10 cellular contexts compared by ENCODE assay signal in the genomic region with DNA sequence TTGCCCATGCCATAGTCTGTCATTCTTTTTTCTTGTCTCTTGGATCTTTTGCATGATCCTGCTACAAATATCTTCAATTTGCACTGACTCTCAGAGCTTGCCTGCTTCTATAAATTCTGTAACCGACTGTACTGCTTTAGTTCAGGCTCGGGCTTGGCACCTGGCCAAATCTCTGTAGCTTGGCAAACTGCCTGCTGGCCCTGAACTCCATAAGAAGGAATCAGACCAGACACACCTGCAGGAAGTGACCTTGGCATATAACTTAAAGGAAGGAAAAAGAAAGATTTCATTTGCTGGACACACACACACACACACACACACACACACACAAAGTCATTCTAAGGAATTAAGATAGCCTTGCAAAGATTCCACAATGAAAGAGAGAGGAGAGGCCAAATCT.
DNase-seq lines count a peak whose midpoint lies in the region; ATAC-seq and TF ChIP-seq lines count a peak whose summit lies in the region.
"Had no signal": no experiment of that assay in that cellular context is flagged by ENCODE, and none has a peak within 500 bp of the region (broad histone marks: within the 10 kb centered on the region; RNA-seq: fewer than 3 reads in every experiment).

No MANE protein-coding gene starts in this region.

- H3K4me1 Mint-ChIP-seq in CD4-positive, alpha-beta memory T cell, result no peaks in the 10 kb centered on the region

- ATAC-seq in left ventricle myocardium superior (peak; percentile 72), GM21367 (IDR thresholded peaks at IDR 0.05; ENCODE audit: unreplicated experiment) (no peak), HG03565 (IDR thresholded peaks at IDR 0.05; ENCODE audit: unreplicated experiment) (no peak)

- intact Hi-C loops in left ventricle myocardium superior (cut with micrococcal nuclease), result no loop called here
- intact Hi-C loops in thyroid gland (cut with DNase I), result no loop called here
- intact Hi-C loops in CD4-positive, alpha-beta memory T cell (cut with micrococcal nuclease), result no loop called here

- no peaks in the 10 kb centered on the region for H3K9me3 ChIP-seq in thyroid gland
- peaks cover 0 to 5% of the 10 kb centered on the region in 2 donors for H3K9me3 ChIP-seq in CD4-positive, alpha-beta memory T cell (ENCODE audit: control insufficient read depth in 1 of 2, low read length in 2 of 2)

- H3K9me3 Mint-ChIP-seq in CD4-positive, alpha-beta memory T cell, result peaks cover 0 to 11% (median 0%) of the 10 kb centered on the region in 8 donors

- no peaks in the 10 kb centered on the region for H3K4me1 ChIP-seq in thyroid gland
- no peaks in the 10 kb centered on the region for H3K4me1 ChIP-seq in CD4-positive, alpha-beta memory T cell (ENCODE audit: insufficient read depth, low read length)
- H3K4me1 ChIP-seq: parathyroid adenoma had no signal

- no peak overlapping the region for H3K4me3 ChIP-seq in thyroid gland (replicated peaks in 1 of 3)
- no peak overlapping the region for H3K4me3 ChIP-seq in CD4-positive, alpha-beta memory T cell (ENCODE audit: low read length in 2 of 2)

- TF ChIP-seq POLR2A in thyroid gland (IDR thresholded peaks at IDR 0.05), result no peak

- POLR2A ChIA-PET in CD4-positive, alpha-beta memory T cell (lab: Charles Lee; ENCODE audit: partially characterized antibody), result no interaction called here

- 0 to 2% methylated on average over 2 of the region's 2 CpGs for WGBS in thyroid gland, 2 donors

- TF ChIP-seq CTCF in thyroid gland (IDR thresholded peaks at IDR 0.05), result no peak

- no peaks in the 10 kb centered on the region for H3K36me3 ChIP-seq in thyroid gland
- no peaks in the 10 kb centered on the region for H3K36me3 ChIP-seq in CD4-positive, alpha-beta memory T cell (ENCODE audit: insufficient read depth, low read length)

- no peaks in the 10 kb centered on the region for H3K36me3 Mint-ChIP-seq in CD4-positive, alpha-beta memory T cell

- H3K27ac Mint-ChIP-seq in CD4-positive, alpha-beta memory T cell, result no peak overlapping the region

- no peaks in the 10 kb centered on the region for H3K27me3 Mint-ChIP-seq in CD4-positive, alpha-beta memory T cell

- CTCF ChIA-PET in CD4-positive, alpha-beta memory T cell (lab: Charles Lee; ENCODE audit: partially characterized antibody), result no interaction called here

- no peaks in the 10 kb centered on the region for H3K27me3 ChIP-seq in thyroid gland
- H3K27me3 ChIP-seq in CD4-positive, alpha-beta memory T cell (ENCODE audit: insufficient read depth, low read length), result no peaks in the 10 kb centered on the region

- H3K27ac ChIP-seq in thyroid gland, result no peak overlapping the region
- no peak overlapping the region for H3K27ac ChIP-seq in CD4-positive, alpha-beta memory T cell (ENCODE audit: low read depth, low read length)
- H3K27ac ChIP-seq: 22Rv1, parathyroid adenoma had no signal

- H3K4me3 Mint-ChIP-seq in CD4-positive, alpha-beta memory T cell, result no peak overlapping the region

- DNase-seq in NCI-H146 (lab: John Stamatoyannopoulos, UW), result peak; percentile 44
- DNase-seq in NCI-H146 treated with DMSO at 0.1 percent for 48 hours (lab: John Stamatoyannopoulos, UW; ENCODE audit: unreplicated experiment), result no peak
- DNase-seq in NCI-H82 treated with DMSO at 0.1 percent for 48 hours (lab: John Stamatoyannopoulos, UW; ENCODE audit: unreplicated experiment), result peak; percentile 25
- DNase-seq in left ventricle myocardium superior, result peak; percentile 76
- DNase-seq in thyroid gland, result peak; percentile 88 to 89
- no peak for DNase-seq in CD4-positive, alpha-beta memory T cell

Comparison
In these comparisons a context has a peak if more than half of its experiments do, and no peak if none do; other contexts are left out.
1. DNase-seq: peak in NCI-H146 (single experiment), NCI-H82 treated with DMSO at 0.1 percent for 48 hours (single experiment), left ventricle myocardium superior (single experiment) and thyroid gland (2 of 2); none in NCI-H146 treated with DMSO at 0.1 percent for 48 hours (single experiment) and CD4-positive, alpha-beta memory T cell (0 of 5).